In the genomic region with DNA sequence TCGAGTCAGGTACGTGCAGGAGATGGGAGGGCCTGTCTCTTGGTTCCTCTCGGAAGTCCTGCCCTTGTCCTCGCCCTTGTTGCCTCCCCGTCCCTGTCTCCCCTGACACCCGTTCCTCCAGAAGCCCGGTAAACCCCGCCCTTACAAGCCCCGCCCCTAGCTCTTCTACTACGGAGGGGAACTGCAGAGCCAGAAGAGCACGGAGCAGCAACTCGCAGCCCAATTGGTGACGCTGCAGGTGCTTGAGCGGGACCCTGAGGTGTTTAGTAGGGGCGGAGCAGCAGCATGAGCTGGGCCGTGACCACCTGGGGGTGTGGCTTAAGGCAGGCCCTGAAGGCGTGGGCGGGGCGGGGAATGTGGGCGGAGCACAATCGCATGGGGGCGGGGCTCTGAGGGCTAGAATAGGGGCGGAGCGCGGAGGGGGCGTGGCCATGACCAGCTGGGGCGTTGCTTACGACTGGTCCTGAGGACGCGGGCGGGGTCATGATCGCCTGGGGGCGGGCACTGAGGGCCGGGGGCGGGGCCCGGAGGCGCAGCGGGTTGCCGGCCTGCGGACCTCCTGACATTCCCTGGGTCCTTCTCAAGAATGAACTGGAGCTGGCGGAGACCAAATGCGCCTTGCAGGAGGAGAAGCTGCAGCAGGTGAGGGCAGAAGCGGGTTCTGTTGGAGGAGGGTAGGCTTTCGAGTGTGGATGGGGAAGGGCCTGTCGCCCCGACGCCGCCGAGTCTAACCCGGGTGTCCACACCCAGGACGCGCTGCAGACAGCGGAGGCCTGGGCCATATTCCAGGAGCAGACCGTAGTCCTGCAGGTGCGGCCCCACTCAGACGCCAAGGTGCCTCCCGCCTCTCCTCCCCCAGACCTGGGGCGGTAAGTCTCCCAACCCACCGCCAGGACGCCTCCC, we compare ENCODE assay signal across 8 cellular contexts. TPM values are rescaled to one million over a fixed set of nuclear protein-coding genes. Genes with fewer than 3 reads are reported as not detected.
DNase-seq lines count a peak whose midpoint lies in the region; ATAC-seq and TF ChIP-seq lines count a peak whose summit lies in the region.
"Not testable (repeated sequence)": the region's sequence is repeated elsewhere in the genome, so short reads cannot be mapped to it uniquely, and the experiment has no call there.

No MANE protein-coding gene starts in this region.

- TF ChIP-seq CTCF in foreskin fibroblast (IDR thresholded peaks at IDR 0.05; ENCODE audit: low read depth, low read length); natural killer cell (IDR thresholded peaks at IDR 0.05): not testable (repeated sequence)

- POLR2A ChIA-PET in CD4-positive, alpha-beta memory T cell (lab: Charles Lee; ENCODE audit: partially characterized antibody) = not testable (repeated sequence)

- peak; percentile 86 for ATAC-seq in GM21423 (IDR thresholded peaks at IDR 0.05; ENCODE audit: unreplicated experiment)
- peak; percentile 82 for ATAC-seq in HG03432 (IDR thresholded peaks at IDR 0.05; ENCODE audit: unreplicated experiment)
- ATAC-seq in T-helper 17 cell = peak; percentile 87
- peak; percentile 78 to 93 (median 83) for ATAC-seq in natural killer cell

- not testable (repeated sequence) for H3K36me3 Mint-ChIP-seq in CD4-positive, alpha-beta memory T cell; T-helper 17 cell (ENCODE audit: low read depth); activated naive CD8-positive, alpha-beta T cell; natural killer cell

- H3K4me3 ChIP-seq in CD4-positive, alpha-beta memory T cell (ENCODE audit: low read length in 2 of 2) = not testable (repeated sequence)
- peak overlapping the region; percentile 35 to 56 for H3K4me3 ChIP-seq in foreskin fibroblast (ENCODE audit: low read depth in 1 of 2, low read length in 2 of 2)

- H3K27me3 ChIP-seq in CD4-positive, alpha-beta memory T cell (ENCODE audit: insufficient read depth, low read length) = not testable (repeated sequence)

- CTCF ChIA-PET in CD4-positive, alpha-beta memory T cell (lab: Charles Lee; ENCODE audit: partially characterized antibody) = not testable (repeated sequence)

- peak overlapping the region; percentile 35 for H3K27ac ChIP-seq in CD4-positive, alpha-beta memory T cell (ENCODE audit: low read depth, low read length)

- not testable (repeated sequence) for H3K4me1 ChIP-seq in CD4-positive, alpha-beta memory T cell (ENCODE audit: insufficient read depth, low read length)

- peak; percentile 93 to 98 (median 93) for DNase-seq in CD4-positive, alpha-beta memory T cell
- peak; percentile 74 to 89 (median 82) for DNase-seq in T-helper 17 cell
- DNase-seq in foreskin fibroblast = peak; percentile 64 to 79
- peak; percentile 84 for DNase-seq in natural killer cell
- peak; percentile 70 for DNase-seq in stimulated activated CD8-positive, alpha-beta memory T cell treated with anti-CD3 and anti-CD28 coated beads, Interleukin-12 subunit alpha, Interleukin-12 subunit beta, amount 100 ng/mL, for 4 hours (ENCODE audit: low read depth)

- intact Hi-C loops in CD4-positive, alpha-beta memory T cell (cut with micrococcal nuclease); natural killer cell (cut with micrococcal nuclease): not testable (repeated sequence)

- not testable (repeated sequence) for H3K4me1 Mint-ChIP-seq in CD4-positive, alpha-beta memory T cell; T-helper 17 cell; activated naive CD8-positive, alpha-beta T cell (ENCODE audit: low read depth); natural killer cell

- not testable (repeated sequence) for H3K36me3 ChIP-seq in CD4-positive, alpha-beta memory T cell (ENCODE audit: insufficient read depth, low read length)

- H3K27ac Mint-ChIP-seq in CD4-positive, alpha-beta memory T cell = peak overlapping the region; percentile 94 to 99 (median 98)
- H3K27ac Mint-ChIP-seq in T-helper 17 cell = peak overlapping the region; percentile 37
- H3K27ac Mint-ChIP-seq in activated naive CD8-positive, alpha-beta T cell = peak overlapping the region; percentile 54
- H3K27ac Mint-ChIP-seq in natural killer cell = peak overlapping the region; percentile 83 to 87

- not testable (repeated sequence) for H3K9me3 ChIP-seq in CD4-positive, alpha-beta memory T cell (ENCODE audit: control insufficient read depth in 1 of 2, low read length in 2 of 2); T-helper 17 cell (ENCODE audit: control insufficient read depth, low read length, poor library complexity, severe bottlenecking)

- H3K4me3 Mint-ChIP-seq in CD4-positive, alpha-beta memory T cell = peak overlapping the region; percentile 89 to 95 (median 92)
- H3K4me3 Mint-ChIP-seq in T-helper 17 cell (peak overlapping the region; percentile 87), natural killer cell (peak overlapping the region; percentile 84)
- peak overlapping the region; percentile 87 for H3K4me3 Mint-ChIP-seq in activated naive CD8-positive, alpha-beta T cell

- not testable (repeated sequence) for H3K9me3 Mint-ChIP-seq in CD4-positive, alpha-beta memory T cell; activated naive CD8-positive, alpha-beta T cell (ENCODE audit: low read depth); natural killer cell

- H3K27me3 Mint-ChIP-seq in CD4-positive, alpha-beta memory T cell; T-helper 17 cell; activated naive CD8-positive, alpha-beta T cell; natural killer cell (ENCODE audit: low read depth in 2 of 2): not testable (repeated sequence)

RNA-seq across cellular contexts. Expression of a gene that starts 1.3 kb away (rescaled TPM):
- 1 to 10 TPM; 3.5 to 4.8 TPM for total RNA-seq in CD4-positive, alpha-beta memory T cell
- 1 to 10 TPM; 3.1 to 3.6 TPM for polyA plus RNA-seq in CD4-positive, alpha-beta memory T cell
- 1 to 10 TPM; 2.0 to 3.4 TPM for total RNA-seq in T-helper 17 cell
- total RNA-seq in natural killer cell = 1 to 10 TPM; 2.1 to 3.4 (median 3.2) TPM

RNA-seq across cellular contexts. Expression of a gene that starts 51.3 kb away (rescaled TPM):
- 10 to 100 TPM in 1 of 2 experiments, 1 to 10 TPM in 1; 8.9 to 10.6 TPM for total RNA-seq in CD4-positive, alpha-beta memory T cell
- under 1 TPM; 0.21 to 0.91 TPM for polyA plus RNA-seq in CD4-positive, alpha-beta memory T cell
- total RNA-seq in T-helper 17 cell (10 to 100 TPM; 11.5 to 11.9 TPM), natural killer cell (10 to 100 TPM in 1 of 3 donors, 1 to 10 TPM in 2; 6.3 to 10.2 (median 7.7) TPM)

Comparison
In these comparisons a context has a peak if more than half of its experiments do, and no peak if none do; other contexts are left out.
1. H3K27ac Mint-ChIP-seq: peak in every context shown above with its lines; median percentile 98 in CD4-positive, alpha-beta memory T cell; 85 in natural killer cell; 54 in activated naive CD8-positive, alpha-beta T cell; 37 in T-helper 17 cell.